In the genomic region with DNA sequence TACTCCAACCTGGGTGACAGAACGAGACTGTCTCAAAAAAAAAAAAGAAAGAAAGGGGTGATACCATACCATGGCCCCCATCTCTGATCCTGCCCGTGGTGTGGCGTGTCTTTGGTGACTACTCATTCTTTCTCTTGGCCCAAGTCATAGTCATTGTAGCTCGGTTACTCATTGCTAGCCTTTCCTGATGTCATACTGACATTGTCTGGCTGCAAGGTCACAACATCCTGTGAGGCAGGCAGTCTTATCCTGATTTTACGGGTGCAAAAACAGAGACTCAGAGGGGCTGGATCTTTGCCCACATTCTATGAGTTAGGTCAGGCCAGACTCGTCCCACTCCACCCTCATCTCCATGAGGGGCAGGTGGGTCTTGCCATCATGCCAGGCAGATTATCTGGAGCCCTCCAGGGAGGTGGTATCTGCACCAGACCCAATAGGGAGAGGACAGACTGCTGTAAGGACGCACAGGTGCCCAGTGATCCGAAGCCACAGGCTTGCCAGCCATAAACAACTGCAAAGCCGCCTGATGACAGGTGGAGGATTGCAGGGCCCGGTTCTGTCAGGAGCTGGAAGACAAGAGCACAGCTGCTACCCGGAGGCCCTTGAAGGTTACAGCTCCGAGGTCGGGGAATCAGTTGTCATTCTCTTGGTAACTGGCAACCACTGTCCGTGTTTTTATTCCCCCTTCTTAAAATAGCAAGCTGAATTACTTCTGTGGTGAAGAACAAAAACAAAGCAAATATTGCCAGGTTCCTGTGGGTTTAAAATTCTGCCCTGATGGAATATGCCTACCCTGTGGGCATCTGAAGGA, we compare ENCODE assay signal across 1 cellular context.
A peak's percentile ranks its signal among the peaks of the same experiment; 100 is the strongest.
TF ChIP-seq lines count a peak whose summit lies in the region.

No MANE protein-coding gene starts in this region.

TF ChIP-seq in HepG2, 621 proteins besides CTCF, POLR2A, EP300 and RAD21 (continued from another document):
- TF ChIP-seq, protein P1, sequence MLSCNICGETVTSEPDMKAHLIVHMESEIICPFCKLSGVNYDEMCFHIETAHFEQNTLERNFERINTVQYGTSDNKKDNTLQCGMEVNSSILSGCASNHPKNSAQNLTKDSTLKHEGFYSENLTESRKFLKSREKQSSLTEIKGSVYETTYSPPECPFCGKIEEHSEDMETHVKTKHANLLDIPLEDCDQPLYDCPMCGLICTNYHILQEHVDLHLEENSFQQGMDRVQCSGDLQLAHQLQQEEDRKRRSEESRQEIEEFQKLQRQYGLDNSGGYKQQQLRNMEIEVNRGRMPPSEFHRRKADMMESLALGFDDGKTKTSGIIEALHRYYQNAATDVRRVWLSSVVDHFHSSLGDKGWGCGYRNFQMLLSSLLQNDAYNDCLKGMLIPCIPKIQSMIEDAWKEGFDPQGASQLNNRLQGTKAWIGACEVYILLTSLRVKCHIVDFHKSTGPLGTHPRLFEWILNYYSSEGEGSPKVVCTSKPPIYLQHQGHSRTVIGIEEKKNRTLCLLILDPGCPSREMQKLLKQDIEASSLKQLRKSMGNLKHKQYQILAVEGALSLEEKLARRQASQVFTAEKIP (CRISPR knock-in tag; IDR thresholded peaks at IDR 0.05; ENCODE audit: borderline replicate concordance), result no peak
- peak; percentile 33; the same call in 1 of the 2 replicates for TF ChIP-seq CREB1 (IDR thresholded peaks at IDR 0.05)
- TF ChIP-seq CREB1 (CRISPR knock-in tag; IDR thresholded peaks at IDR 0.05), result no peak
- TF ChIP-seq, protein P2, sequence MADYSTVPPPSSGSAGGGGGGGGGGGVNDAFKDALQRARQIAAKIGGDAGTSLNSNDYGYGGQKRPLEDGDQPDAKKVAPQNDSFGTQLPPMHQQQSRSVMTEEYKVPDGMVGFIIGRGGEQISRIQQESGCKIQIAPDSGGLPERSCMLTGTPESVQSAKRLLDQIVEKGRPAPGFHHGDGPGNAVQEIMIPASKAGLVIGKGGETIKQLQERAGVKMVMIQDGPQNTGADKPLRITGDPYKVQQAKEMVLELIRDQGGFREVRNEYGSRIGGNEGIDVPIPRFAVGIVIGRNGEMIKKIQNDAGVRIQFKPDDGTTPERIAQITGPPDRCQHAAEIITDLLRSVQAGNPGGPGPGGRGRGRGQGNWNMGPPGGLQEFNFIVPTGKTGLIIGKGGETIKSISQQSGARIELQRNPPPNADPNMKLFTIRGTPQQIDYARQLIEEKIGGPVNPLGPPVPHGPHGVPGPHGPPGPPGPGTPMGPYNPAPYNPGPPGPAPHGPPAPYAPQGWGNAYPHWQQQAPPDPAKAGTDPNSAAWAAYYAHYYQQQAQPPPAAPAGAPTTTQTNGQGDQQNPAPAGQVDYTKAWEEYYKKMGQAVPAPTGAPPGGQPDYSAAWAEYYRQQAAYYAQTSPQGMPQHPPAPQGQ (CRISPR knock-in tag; IDR thresholded peaks at IDR 0.05; ENCODE audit: borderline replicate concordance), result no peak
- no peak for TF ChIP-seq ZNF839 (CRISPR knock-in tag; IDR thresholded peaks at IDR 0.05; ENCODE audit: borderline replicate concordance)
- TF ChIP-seq, protein P3, sequence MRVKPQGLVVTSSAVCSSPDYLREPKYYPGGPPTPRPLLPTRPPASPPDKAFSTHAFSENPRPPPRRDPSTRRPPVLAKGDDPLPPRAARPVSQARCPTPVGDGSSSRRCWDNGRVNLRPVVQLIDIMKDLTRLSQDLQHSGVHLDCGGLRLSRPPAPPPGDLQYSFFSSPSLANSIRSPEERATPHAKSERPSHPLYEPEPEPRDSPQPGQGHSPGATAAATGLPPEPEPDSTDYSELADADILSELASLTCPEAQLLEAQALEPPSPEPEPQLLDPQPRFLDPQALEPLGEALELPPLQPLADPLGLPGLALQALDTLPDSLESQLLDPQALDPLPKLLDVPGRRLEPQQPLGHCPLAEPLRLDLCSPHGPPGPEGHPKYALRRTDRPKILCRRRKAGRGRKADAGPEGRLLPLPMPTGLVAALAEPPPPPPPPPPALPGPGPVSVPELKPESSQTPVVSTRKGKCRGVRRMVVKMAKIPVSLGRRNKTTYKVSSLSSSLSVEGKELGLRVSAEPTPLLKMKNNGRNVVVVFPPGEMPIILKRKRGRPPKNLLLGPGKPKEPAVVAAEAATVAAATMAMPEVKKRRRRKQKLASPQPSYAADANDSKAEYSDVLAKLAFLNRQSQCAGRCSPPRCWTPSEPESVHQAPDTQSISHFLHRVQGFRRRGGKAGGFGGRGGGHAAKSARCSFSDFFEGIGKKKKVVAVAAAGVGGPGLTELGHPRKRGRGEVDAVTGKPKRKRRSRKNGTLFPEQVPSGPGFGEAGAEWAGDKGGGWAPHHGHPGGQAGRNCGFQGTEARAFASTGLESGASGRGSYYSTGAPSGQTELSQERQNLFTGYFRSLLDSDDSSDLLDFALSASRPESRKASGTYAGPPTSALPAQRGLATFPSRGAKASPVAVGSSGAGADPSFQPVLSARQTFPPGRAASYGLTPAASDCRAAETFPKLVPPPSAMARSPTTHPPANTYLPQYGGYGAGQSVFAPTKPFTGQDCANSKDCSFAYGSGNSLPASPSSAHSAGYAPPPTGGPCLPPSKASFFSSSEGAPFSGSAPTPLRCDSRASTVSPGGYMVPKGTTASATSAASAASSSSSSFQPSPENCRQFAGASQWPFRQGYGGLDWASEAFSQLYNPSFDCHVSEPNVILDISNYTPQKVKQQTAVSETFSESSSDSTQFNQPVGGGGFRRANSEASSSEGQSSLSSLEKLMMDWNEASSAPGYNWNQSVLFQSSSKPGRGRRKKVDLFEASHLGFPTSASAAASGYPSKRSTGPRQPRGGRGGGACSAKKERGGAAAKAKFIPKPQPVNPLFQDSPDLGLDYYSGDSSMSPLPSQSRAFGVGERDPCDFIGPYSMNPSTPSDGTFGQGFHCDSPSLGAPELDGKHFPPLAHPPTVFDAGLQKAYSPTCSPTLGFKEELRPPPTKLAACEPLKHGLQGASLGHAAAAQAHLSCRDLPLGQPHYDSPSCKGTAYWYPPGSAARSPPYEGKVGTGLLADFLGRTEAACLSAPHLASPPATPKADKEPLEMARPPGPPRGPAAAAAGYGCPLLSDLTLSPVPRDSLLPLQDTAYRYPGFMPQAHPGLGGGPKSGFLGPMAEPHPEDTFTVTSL (CRISPR knock-in tag; IDR thresholded peaks at IDR 0.05; ENCODE audit: borderline replicate concordance), result 0 out of 2 replicates have a peak, but pooled peaks have one; percentile 31
- no peak for TF ChIP-seq BRD4 (CRISPR knock-in tag; IDR thresholded peaks at IDR 0.05)
- TF ChIP-seq, protein P4, sequence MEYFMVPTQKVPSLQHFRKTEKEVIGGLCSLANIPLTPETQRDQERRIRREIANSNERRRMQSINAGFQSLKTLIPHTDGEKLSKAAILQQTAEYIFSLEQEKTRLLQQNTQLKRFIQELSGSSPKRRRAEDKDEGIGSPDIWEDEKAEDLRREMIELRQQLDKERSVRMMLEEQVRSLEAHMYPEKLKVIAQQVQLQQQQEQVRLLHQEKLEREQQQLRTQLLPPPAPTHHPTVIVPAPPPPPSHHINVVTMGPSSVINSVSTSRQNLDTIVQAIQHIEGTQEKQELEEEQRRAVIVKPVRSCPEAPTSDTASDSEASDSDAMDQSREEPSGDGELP (IDR thresholded peaks at IDR 0.05; ENCODE audit: borderline replicate concordance, low read depth), result no peak
- TF ChIP-seq, protein P5, sequence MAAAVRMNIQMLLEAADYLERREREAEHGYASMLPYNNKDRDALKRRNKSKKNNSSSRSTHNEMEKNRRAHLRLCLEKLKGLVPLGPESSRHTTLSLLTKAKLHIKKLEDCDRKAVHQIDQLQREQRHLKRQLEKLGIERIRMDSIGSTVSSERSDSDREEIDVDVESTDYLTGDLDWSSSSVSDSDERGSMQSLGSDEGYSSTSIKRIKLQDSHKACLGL (CRISPR knock-in tag; IDR thresholded peaks at IDR 0.05), result no peak
- TF ChIP-seq, protein P6, sequence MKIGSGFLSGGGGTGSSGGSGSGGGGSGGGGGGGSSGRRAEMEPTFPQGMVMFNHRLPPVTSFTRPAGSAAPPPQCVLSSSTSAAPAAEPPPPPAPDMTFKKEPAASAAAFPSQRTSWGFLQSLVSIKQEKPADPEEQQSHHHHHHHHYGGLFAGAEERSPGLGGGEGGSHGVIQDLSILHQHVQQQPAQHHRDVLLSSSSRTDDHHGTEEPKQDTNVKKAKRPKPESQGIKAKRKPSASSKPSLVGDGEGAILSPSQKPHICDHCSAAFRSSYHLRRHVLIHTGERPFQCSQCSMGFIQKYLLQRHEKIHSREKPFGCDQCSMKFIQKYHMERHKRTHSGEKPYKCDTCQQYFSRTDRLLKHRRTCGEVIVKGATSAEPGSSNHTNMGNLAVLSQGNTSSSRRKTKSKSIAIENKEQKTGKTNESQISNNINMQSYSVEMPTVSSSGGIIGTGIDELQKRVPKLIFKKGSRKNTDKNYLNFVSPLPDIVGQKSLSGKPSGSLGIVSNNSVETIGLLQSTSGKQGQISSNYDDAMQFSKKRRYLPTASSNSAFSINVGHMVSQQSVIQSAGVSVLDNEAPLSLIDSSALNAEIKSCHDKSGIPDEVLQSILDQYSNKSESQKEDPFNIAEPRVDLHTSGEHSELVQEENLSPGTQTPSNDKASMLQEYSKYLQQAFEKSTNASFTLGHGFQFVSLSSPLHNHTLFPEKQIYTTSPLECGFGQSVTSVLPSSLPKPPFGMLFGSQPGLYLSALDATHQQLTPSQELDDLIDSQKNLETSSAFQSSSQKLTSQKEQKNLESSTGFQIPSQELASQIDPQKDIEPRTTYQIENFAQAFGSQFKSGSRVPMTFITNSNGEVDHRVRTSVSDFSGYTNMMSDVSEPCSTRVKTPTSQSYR (CRISPR knock-in tag; IDR thresholded peaks at IDR 0.05; ENCODE audit: borderline replicate concordance), result no peak
- TF ChIP-seq ETV5 (CRISPR knock-in tag; IDR thresholded peaks at IDR 0.05; ENCODE audit: borderline replicate concordance), result peak; percentile 46
- TF ChIP-seq ZNF644 (CRISPR knock-in tag; IDR thresholded peaks at IDR 0.05; ENCODE audit: low read depth), result 0 out of 2 replicates have a peak, but pooled peaks have one; percentile 7
- no peak for TF ChIP-seq MATR3 (CRISPR knock-in tag; IDR thresholded peaks at IDR 0.05)
- TF ChIP-seq, protein P7, sequence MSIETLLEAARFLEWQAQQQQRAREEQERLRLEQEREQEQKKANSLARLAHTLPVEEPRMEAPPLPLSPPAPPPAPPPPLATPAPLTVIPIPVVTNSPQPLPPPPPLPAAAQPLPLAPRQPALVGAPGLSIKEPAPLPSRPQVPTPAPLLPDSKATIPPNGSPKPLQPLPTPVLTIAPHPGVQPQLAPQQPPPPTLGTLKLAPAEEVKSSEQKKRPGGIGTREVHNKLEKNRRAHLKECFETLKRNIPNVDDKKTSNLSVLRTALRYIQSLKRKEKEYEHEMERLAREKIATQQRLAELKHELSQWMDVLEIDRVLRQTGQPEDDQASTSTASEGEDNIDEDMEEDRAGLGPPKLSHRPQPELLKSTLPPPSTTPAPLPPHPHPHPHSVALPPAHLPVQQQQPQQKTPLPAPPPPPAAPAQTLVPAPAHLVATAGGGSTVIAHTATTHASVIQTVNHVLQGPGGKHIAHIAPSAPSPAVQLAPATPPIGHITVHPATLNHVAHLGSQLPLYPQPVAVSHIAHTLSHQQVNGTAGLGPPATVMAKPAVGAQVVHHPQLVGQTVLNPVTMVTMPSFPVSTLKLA (IDR thresholded peaks at IDR 0.05), result no peak
- TF ChIP-seq, protein P8, sequence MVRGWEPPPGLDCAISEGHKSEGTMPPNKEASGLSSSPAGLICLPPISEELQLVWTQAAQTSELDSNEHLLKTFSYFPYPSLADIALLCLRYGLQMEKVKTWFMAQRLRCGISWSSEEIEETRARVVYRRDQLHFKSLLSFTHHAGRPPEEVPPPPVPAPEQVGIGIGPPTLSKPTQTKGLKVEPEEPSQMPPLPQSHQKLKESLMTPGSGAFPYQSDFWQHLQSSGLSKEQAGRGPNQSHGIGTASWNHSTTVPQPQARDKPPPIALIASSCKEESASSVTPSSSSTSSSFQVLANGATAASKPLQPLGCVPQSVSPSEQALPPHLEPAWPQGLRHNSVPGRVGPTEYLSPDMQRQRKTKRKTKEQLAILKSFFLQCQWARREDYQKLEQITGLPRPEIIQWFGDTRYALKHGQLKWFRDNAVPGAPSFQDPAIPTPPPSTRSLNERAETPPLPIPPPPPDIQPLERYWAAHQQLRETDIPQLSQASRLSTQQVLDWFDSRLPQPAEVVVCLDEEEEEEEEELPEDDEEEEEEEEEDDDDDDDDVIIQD (CRISPR knock-in tag; IDR thresholded peaks at IDR 0.05; ENCODE audit: low read depth), result 0 out of 2 replicates have a peak, but pooled peaks have one; percentile 21
- no peak for TF ChIP-seq ZSCAN30 (CRISPR knock-in tag; IDR thresholded peaks at IDR 0.05)
- TF ChIP-seq ZSCAN20 (CRISPR knock-in tag; IDR thresholded peaks at IDR 0.05; ENCODE audit: borderline replicate concordance), result no peak
- peak; percentile 64 for TF ChIP-seq FOSL2 (CRISPR knock-in tag; IDR thresholded peaks at IDR 0.05)
- TF ChIP-seq ZBTB21 (CRISPR knock-in tag; IDR thresholded peaks at IDR 0.05), result peak; percentile 90
- TF ChIP-seq SOX5 (CRISPR knock-in tag; IDR thresholded peaks at IDR 0.05; ENCODE audit: borderline replicate concordance), result peak; percentile 43; the same call in 1 of the 2 replicates
- no peak for TF ChIP-seq TCF7 (IDR thresholded peaks at IDR 0.05; ENCODE audit: low read depth)
- no peak for TF ChIP-seq KLF16 (CRISPR knock-in tag; IDR thresholded peaks at IDR 0.05)
- peak; percentile 27; the same call in 1 of the 2 replicates for TF ChIP-seq RARA (CRISPR knock-in tag; IDR thresholded peaks at IDR 0.05)
